Comparison of ENCODE assay signal across 1 cellular context in the genomic region with DNA sequence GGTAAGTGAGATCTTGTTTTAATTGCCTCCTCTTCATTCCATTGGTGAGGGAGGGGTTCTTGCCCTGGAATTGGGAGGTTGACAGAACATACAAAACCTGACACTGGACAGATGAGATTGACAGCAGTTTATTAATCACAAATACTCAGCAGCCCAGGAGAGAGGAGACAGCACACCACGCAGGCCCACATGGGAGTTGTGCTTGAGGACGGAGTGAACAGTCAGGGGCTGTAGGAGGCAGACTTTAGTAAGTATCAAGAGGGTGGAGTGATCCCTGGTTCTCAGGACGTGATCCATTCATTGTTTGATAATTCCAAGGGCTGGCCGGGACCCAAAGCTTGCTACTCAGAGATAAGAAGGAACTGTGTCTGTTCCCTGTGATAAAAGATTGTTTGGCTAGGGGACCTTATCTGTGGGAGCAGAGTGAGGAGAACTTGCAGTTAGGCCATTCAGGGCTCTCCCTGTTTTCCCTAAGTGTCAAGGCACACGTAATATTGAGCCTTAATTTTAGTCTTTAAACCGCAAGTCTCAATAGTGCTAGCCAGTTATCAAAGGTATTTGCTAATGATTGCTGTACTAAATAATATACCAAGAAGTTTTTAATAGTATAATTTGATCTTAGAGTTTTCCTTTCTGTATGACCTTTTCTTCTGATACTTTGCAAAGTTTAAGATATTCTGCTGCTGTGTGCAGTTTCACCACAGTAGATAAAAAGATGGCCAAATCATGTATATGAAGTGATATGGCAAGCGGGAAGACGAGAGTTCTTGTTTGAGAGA.
TF ChIP-seq lines count a peak whose summit lies in the region.

No MANE protein-coding gene starts in this region.

TF ChIP-seq in endothelial cell of umbilical vein, 7 proteins besides CTCF, POLR2A, EP300 and RAD21 (continued from another document):
- TF ChIP-seq, protein P1, sequence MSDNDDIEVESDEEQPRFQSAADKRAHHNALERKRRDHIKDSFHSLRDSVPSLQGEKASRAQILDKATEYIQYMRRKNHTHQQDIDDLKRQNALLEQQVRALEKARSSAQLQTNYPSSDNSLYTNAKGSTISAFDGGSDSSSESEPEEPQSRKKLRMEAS (IDR thresholded peaks at IDR 0.05; ENCODE audit: insufficient read depth, insufficient read length), result peak; percentile 16
- TF ChIP-seq MYC (IDR thresholded peaks at IDR 0.05; ENCODE audit: low read depth, low read length) (no peak), GATA2 (IDR thresholded peaks at IDR 0.05; ENCODE audit: insufficient read depth, insufficient read length, low read depth, low read length) (peak; percentile 98)
